In genomic region chr4:1211951-1212545, GRCh38 we compare ENCODE assay signal across 15 cellular contexts. TPM values are rescaled to one million over a fixed set of nuclear protein-coding genes. Genes with fewer than 3 reads are reported as not detected.
DNase-seq lines count a peak whose midpoint lies in the region; TF ChIP-seq lines count a peak whose summit lies in the region.
"Had no signal": no experiment of that assay in that cellular context is flagged by ENCODE, and none has a peak within 500 bp of the region (broad histone marks: within the 10 kb centered on the region; RNA-seq: fewer than 3 reads in every experiment).

No MANE protein-coding gene starts in this region.

- H4K20me1 ChIP-seq in fibroblast of lung (ENCODE audit: control insufficient read depth, extremely low read depth, insufficient read depth, low read length) = no peaks in the 10 kb centered on the region

- TF ChIP-seq POLR2A in adrenal gland (IDR thresholded peaks at IDR 0.05) (no peak), transverse colon (IDR thresholded peaks at IDR 0.05) (no peak)

- peaks cover 3% of the 10 kb centered on the region for H3K79me2 ChIP-seq in fibroblast of lung (ENCODE audit: control insufficient read depth, insufficient read depth, low read length)
- H3K79me2 ChIP-seq: parathyroid adenoma had no signal

- H3K4me3 ChIP-seq in adrenal gland (no peak overlapping the region), fibroblast of lung (replicated peaks in 1 of 4; ENCODE audit: control extremely low read depth in 1 of 4, insufficient read depth in 1 of 4, low read depth in 3 of 4, low read length in 4 of 4) (no peak overlapping the region), transverse colon (no peak overlapping the region)

- peaks cover 0 to 46% of the 10 kb centered on the region in 2 donors for H3K4me1 ChIP-seq in adrenal gland (replicated peaks in 1 of 2)
- peaks cover 42% of the 10 kb centered on the region for H3K4me1 ChIP-seq in fibroblast of lung (ENCODE audit: control insufficient read depth, extremely low read depth, insufficient read depth, low read length)
- peaks cover 31 to 49% (median 40%) of the 10 kb centered on the region in 4 donors for H3K4me1 ChIP-seq in transverse colon

- no peaks in the 10 kb centered on the region for H3K27me3 ChIP-seq in adrenal gland
- no peaks in the 10 kb centered on the region for H3K27me3 ChIP-seq in fibroblast of lung (ENCODE audit: control insufficient read depth, insufficient read depth, low read length)
- H3K27me3 ChIP-seq in transverse colon = no peaks in the 10 kb centered on the region

- H2AFZ ChIP-seq in fibroblast of lung (ENCODE audit: low read length) = no peak overlapping the region
- H2AFZ ChIP-seq: parathyroid adenoma had no signal

- H3K36me3 Mint-ChIP-seq in nephron (ENCODE audit: low read depth) = peaks cover 4% of the 10 kb centered on the region
- H3K36me3 Mint-ChIP-seq: memory B cell had no signal

- 41 to 68% (median 58%) methylated on average over 13 to 34 of the region's 34 CpGs for WGBS in adrenal gland, 4 donors
- WGBS in transverse colon (ENCODE audit: low coverage in 1 of 2), 2 donors = 32 to 66% methylated on average over 2 to 23 of the region's 34 CpGs

- intact Hi-C loops in adrenal gland (cut with DNase I) (no loop called here), transverse colon (cut with DNase I; ENCODE audit: low total_unique reads) (loop anchor here (5.0 kb wide), 1 partner anchor 35 kb away; the partner anchor contains the start of gene CTBP1)

- H3K4me3 Mint-ChIP-seq in nephron = no peak overlapping the region
- H3K4me3 Mint-ChIP-seq: activated B cell treated with CpG ODN at 0.5 μM for 24 hours; activated naive CD8-positive, alpha-beta T cell treated with anti-CD3 and anti-CD28 coated beads, Interleukin-2, amount 10 ng/mL, durations not matched to agents 7 days and 5 days; CD4-positive, CD25-positive, alpha-beta regulatory T cell; memory B cell had no signal

- no peak for TF ChIP-seq CTCF in adrenal gland (IDR thresholded peaks at IDR 0.05)
- no peak for TF ChIP-seq CTCF in fibroblast of lung (conservative IDR thresholded peaks at IDR 0.05 in 1 of 2, IDR thresholded peaks at IDR 0.05 in 1 of 2; ENCODE audit: low read depth in 1 of 2, low read length in 2 of 2)
- no peak for TF ChIP-seq CTCF in nephron (IDR thresholded peaks at IDR 0.05; ENCODE audit: unreplicated experiment in 3 of 3)
- no peak for TF ChIP-seq CTCF in transverse colon (IDR thresholded peaks at IDR 0.05)

- TF ChIP-seq EP300 in transverse colon (IDR thresholded peaks at IDR 0.05; ENCODE audit: low read depth) = no peak

- H3K9me3 ChIP-seq in adrenal gland (replicated peaks in 1 of 3) (no peaks in the 10 kb centered on the region), fibroblast of lung (ENCODE audit: control insufficient read depth, insufficient read depth, low read depth, low read length) (no peaks in the 10 kb centered on the region), transverse colon (no peaks in the 10 kb centered on the region)

- no peaks in the 10 kb centered on the region for H3K27me3 Mint-ChIP-seq in nephron (ENCODE audit: low read depth)
- H3K27me3 Mint-ChIP-seq: activated B cell treated with CpG ODN at 0.5 μM for 24 hours; activated naive CD8-positive, alpha-beta T cell treated with anti-CD3 and anti-CD28 coated beads, Interleukin-2, amount 10 ng/mL, durations not matched to agents 7 days and 5 days; CD4-positive, CD25-positive, alpha-beta regulatory T cell; memory B cell had no signal

- no peak overlapping the region for H3K9ac ChIP-seq in fibroblast of lung (ENCODE audit: insufficient read depth, low read length)
- H3K9ac ChIP-seq: parathyroid adenoma had no signal

- in situ Hi-C loops in transverse colon (cut with MboI; ENCODE audit: low pct_ligation_motif_present in 1 of 4, low pct_unique_long_range_greater_than_20kb in 1 of 4, low sequenced_read_pairs in 3 of 4) = no loop called here

- peak overlapping the region in 3 of 5 donors; percentile 28 to 75 (median 59) for H3K27ac ChIP-seq in adrenal gland
- peak overlapping the region; percentile 36 for H3K27ac ChIP-seq in fibroblast of lung (ENCODE audit: insufficient read depth, low read length)
- peak overlapping the region; percentile 22 to 87 (median 68) for H3K27ac ChIP-seq in transverse colon
- H3K27ac ChIP-seq: parathyroid adenoma had no signal

- H3K27ac Mint-ChIP-seq in nephron = peak overlapping the region; percentile 69 to 93 (median 81)
- H3K27ac Mint-ChIP-seq: activated B cell treated with CpG ODN at 0.5 μM for 24 hours; activated naive CD8-positive, alpha-beta T cell treated with anti-CD3 and anti-CD28 coated beads, Interleukin-2, amount 10 ng/mL, durations not matched to agents 7 days and 5 days; CD4-positive, CD25-positive, alpha-beta regulatory T cell; memory B cell had no signal

- peak in 6 of 7 donors; percentile 76 to 85 (median 80) for DNase-seq in adrenal gland
- no peak for DNase-seq in fibroblast of lung (ENCODE audit: low read depth in 2 of 2)
- no peak for DNase-seq in transverse colon
- DNase-seq in HuH-7.5 (ENCODE audit: low spot score) = no peak
- DNase-seq in NCI-H2227 treated with DMSO at 0.1 percent for 48 hours (lab: John Stamatoyannopoulos, UW) = no peak
- no peak for DNase-seq in DMS79 (lab: John Stamatoyannopoulos, UW)
- DNase-seq: activated B cell treated with CpG ODN at 0.5 μM for 24 hours; activated CD8-positive, alpha-beta memory T cell treated with anti-CD3 and anti-CD28 coated beads, Interleukin-2, amount 50 U/mL, for 4 hours; activated naive CD8-positive, alpha-beta T cell treated with anti-CD3 and anti-CD28 coated beads, Interleukin-2, amount 10 ng/mL, durations not matched to agents 7 days and 5 days; CD4-positive, CD25-positive, alpha-beta regulatory T cell; erythroblast; NCI-H1048 had no signal

- H3K36me3 ChIP-seq in adrenal gland (replicated peaks in 1 of 2) (peaks cover 0 to 57% of the 10 kb centered on the region in 2 donors), fibroblast of lung (ENCODE audit: control insufficient read depth, insufficient read depth, low read length) (peaks cover 44% of the 10 kb centered on the region), transverse colon (peaks cover 0 to 20% (median 6%) of the 10 kb centered on the region in 4 donors)

- H3K9me3 Mint-ChIP-seq in nephron = no peaks in the 10 kb centered on the region
- H3K9me3 Mint-ChIP-seq: activated B cell treated with CpG ODN at 0.5 μM for 24 hours; activated naive CD8-positive, alpha-beta T cell treated with anti-CD3 and anti-CD28 coated beads, Interleukin-2, amount 10 ng/mL, durations not matched to agents 7 days and 5 days; memory B cell had no signal

- H3K4me1 Mint-ChIP-seq in nephron = peaks cover 38% of the 10 kb centered on the region

- H3K4me2 ChIP-seq in fibroblast of lung (ENCODE audit: extremely low read depth, insufficient read depth, low read length) = no peak overlapping the region

RNA-seq across cellular contexts. Expression of gene CTBP1, which starts 36.9 kb away (rescaled TPM):
- total RNA-seq in adrenal gland (100 to 1,000 TPM; 143 to 293 (median 169) TPM), fibroblast of lung (224 and 249 TPM in 2 replicates), transverse colon (100 to 1,000 TPM; 183 to 457 (median 243) TPM)
- polyA plus RNA-seq in adrenal gland (100 to 1,000 TPM in 2 of 3 donors, 10 to 100 TPM in 1; 45.7 to 172 (median 145) TPM), fibroblast of lung (78.2 and 86.1 TPM in 2 replicates)
- polyA plus RNA-seq in fibroblast of lung (2012) = 102 and 162 TPM in 2 replicates
- 151 and 174 TPM in 2 replicates for polyA minus RNA-seq in fibroblast of lung (ENCODE audit: low replicate concordance)

RNA-seq across cellular contexts. Expression of gene SPON2, which starts 39.7 kb away (rescaled TPM):
- total RNA-seq in adrenal gland (100 to 1,000 TPM in 3 of 8 donors, 10 to 100 TPM in 5; 23.9 to 206 (median 76.7) TPM), fibroblast of lung (261 and 367 TPM in 2 replicates), transverse colon (100 to 1,000 TPM in 1 of 4 donors, 10 to 100 TPM in 3; 45.4 to 127 (median 53.1) TPM)
- polyA plus RNA-seq in adrenal gland (10 to 100 TPM in 2 of 3 donors, 1 to 10 TPM in 1; 4.1 to 83.7 (median 28.4) TPM), fibroblast of lung (179 and 189 TPM in 2 replicates)
- polyA plus RNA-seq in fibroblast of lung (2012) = 431 and 600 TPM in 2 replicates
- 88.2 and 101 TPM in 2 replicates for polyA minus RNA-seq in fibroblast of lung (ENCODE audit: low replicate concordance)

Comparison
In these comparisons a context has a peak if more than half of its experiments do, and no peak if none do; other contexts are left out.
1. DNase-seq: peak in adrenal gland (6 of 7); none in fibroblast of lung (0 of 2), transverse colon (single experiment), HuH-7.5 (single experiment), NCI-H2227 treated with DMSO at 0.1 percent for 48 hours (single experiment) and DMS79 (single experiment).
2. Peak in every context shown above with its lines, with median percentiles within 50 percentile points of each other: H3K27ac ChIP-seq.